ENCODE assay signal across 27 cellular contexts in the genomic region with DNA sequence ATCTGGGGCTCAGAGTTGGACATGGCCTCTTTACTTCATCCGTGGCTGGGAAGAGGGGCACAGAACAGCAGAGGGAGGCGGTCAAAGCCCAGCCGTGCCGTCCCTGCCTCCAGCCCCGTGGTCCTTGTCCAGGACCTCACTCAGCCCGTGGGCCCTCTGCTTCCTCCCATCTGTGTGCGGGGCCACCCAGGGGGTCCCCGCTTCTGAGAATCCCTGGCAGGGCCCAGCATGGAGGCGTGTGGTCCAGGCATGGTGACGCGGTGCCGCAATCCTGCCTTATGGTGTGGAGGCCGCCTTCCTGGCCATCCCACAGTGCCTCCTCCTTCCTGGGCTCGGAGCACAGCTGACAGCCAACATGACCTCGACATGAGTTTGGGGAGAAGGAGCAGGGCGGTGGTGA.
"Had no signal": no experiment of that assay in that cellular context is flagged by ENCODE, and none has a peak within 500 bp of the region (broad histone marks: within the 10 kb centered on the region; RNA-seq: fewer than 3 reads in every experiment).

No MANE protein-coding gene starts in this region.

- DNase-seq: activated CD4-positive, alpha-beta memory T cell treated with anti-CD3 and anti-CD28 coated beads, Interleukin-2, amount 10 ng/mL, durations not matched to agents 7 days and 5 days; activated CD4-positive, alpha-beta T cell treated with anti-CD3 and anti-CD28 coated beads for 4 hours; activated CD4-positive, alpha-beta T cell treated with anti-CD3 and anti-CD28 coated beads, Interleukin-2, amount 10 ng/mL, durations not matched to agents 7 days and 5 days; activated CD4-positive, alpha-beta T cell treated with anti-CD3 and anti-CD28 coated beads, Interleukin-2, amount 50 U/mL, for 4 hours; activated CD4-positive, CD25-positive, alpha-beta regulatory T cell; activated CD4-positive, CD25-positive, alpha-beta regulatory T cell treated with anti-CD3 and anti-CD28 coated beads, Interleukin-2, amount 50 U/mL, for 72 hours; activated CD8-positive, alpha-beta memory T cell treated with anti-CD3 and anti-CD28 coated beads, Interleukin-2, amount 50 U/mL, for 48 hours; activated gamma-delta T cell treated with Interleukin-2 at 50 U/mL for 16 hours; activated naive CD4-positive, alpha-beta T cell treated with anti-CD3 and anti-CD28 coated beads, Interleukin-2, amount 50 U/mL, for 16 hours; activated naive CD4-positive, alpha-beta T cell treated with Interleukin-2 at 50 U/mL for 16 hours; activated T-cell treated with anti-CD3 and anti-CD28 coated beads for 4 hours; activated T-cell treated with anti-CD3 and anti-CD28 coated beads, Interleukin-2, amount 50 U/mL, for 24 hours; activated T-cell treated with anti-CD3 and anti-CD28 coated beads, Interleukin-2, amount 50 U/mL, for 72 hours; amniotic stem cell; anterior cingulate cortex; body of pancreas; caudate nucleus; cerebellar nuclear complex; dermis blood vessel endothelial cell; effector CD4-positive, alpha-beta T cell; effector memory CD8-positive, alpha-beta T cell; erythroblast; T-helper 1 cell; T-helper 2 cell had no signal

- H3K4me1 ChIP-seq: body of pancreas, esophagus muscularis mucosa had no signal

- H3K9me3 ChIP-seq: body of pancreas, esophagus muscularis mucosa had no signal

- H3K27ac ChIP-seq: body of pancreas, coronary artery, esophagus muscularis mucosa had no signal

- H3K4me3 ChIP-seq: body of pancreas, coronary artery, esophagus muscularis mucosa had no signal

- H3K27me3 ChIP-seq: body of pancreas, esophagus muscularis mucosa had no signal

- H3K27me3 Mint-ChIP-seq: activated CD4-positive, alpha-beta memory T cell treated with anti-CD3 and anti-CD28 coated beads, Interleukin-2, amount 10 ng/mL, durations not matched to agents 7 days and 5 days; activated CD4-positive, alpha-beta T cell treated with anti-CD3 and anti-CD28 coated beads, Interleukin-2, amount 10 ng/mL, durations not matched to agents 7 days and 5 days; activated naive CD8-positive, alpha-beta T cell; activated T-cell treated with anti-CD3 and anti-CD28 coated beads, Interleukin-2, amount 50 U/mL, for 24 hours; effector memory CD8-positive, alpha-beta T cell had no signal

- ATAC-seq: activated T-cell treated with anti-CD3 and anti-CD28 coated beads, Interleukin-2, amount 50 U/mL, for 72 hours; body of pancreas; effector memory CD8-positive, alpha-beta T cell had no signal

- H3K9me3 Mint-ChIP-seq: activated T-cell treated with anti-CD3 and anti-CD28 coated beads, Interleukin-2, amount 50 U/mL, for 72 hours; effector memory CD8-positive, alpha-beta T cell had no signal

- H3K4me3 Mint-ChIP-seq: activated CD4-positive, alpha-beta memory T cell treated with anti-CD3 and anti-CD28 coated beads, Interleukin-2, amount 10 ng/mL, durations not matched to agents 7 days and 5 days; activated CD4-positive, alpha-beta T cell treated with anti-CD3 and anti-CD28 coated beads, Interleukin-2, amount 10 ng/mL, durations not matched to agents 7 days and 5 days; activated naive CD8-positive, alpha-beta T cell; activated T-cell treated with anti-CD3 and anti-CD28 coated beads, Interleukin-2, amount 50 U/mL, for 24 hours; activated T-cell treated with anti-CD3 and anti-CD28 coated beads, Interleukin-2, amount 50 U/mL, for 72 hours; effector memory CD8-positive, alpha-beta T cell had no signal

- H3K27ac Mint-ChIP-seq: activated CD4-positive, alpha-beta memory T cell treated with anti-CD3 and anti-CD28 coated beads, Interleukin-2, amount 10 ng/mL, durations not matched to agents 7 days and 5 days; activated CD4-positive, alpha-beta T cell treated with anti-CD3 and anti-CD28 coated beads, Interleukin-2, amount 10 ng/mL, durations not matched to agents 7 days and 5 days; activated naive CD8-positive, alpha-beta T cell; activated T-cell treated with anti-CD3 and anti-CD28 coated beads, Interleukin-2, amount 50 U/mL, for 72 hours; effector memory CD8-positive, alpha-beta T cell had no signal
